ENCODE assay signal across 10 cellular contexts in genomic region chr14:54025661-54026060, GRCh38.
DNase-seq lines count a peak whose midpoint lies in the region; TF ChIP-seq lines count a peak whose summit lies in the region.
"Had no signal": no experiment of that assay in that cellular context is flagged by ENCODE, and none has a peak within 500 bp of the region (broad histone marks: within the 10 kb centered on the region; RNA-seq: fewer than 3 reads in every experiment).

No MANE protein-coding gene starts in this region.

- H3K4me1 ChIP-seq in OCI-LY7 (ENCODE audit: insufficient read depth, low read length, poor library complexity, severe bottlenecking): no peaks in the 10 kb centered on the region
- no peaks in the 10 kb centered on the region for H3K4me1 ChIP-seq in stomach
- H3K4me1 ChIP-seq: colonic mucosa had no signal

- no peak overlapping the region for H3K4me2 ChIP-seq in OCI-LY7 (ENCODE audit: low read length)

- H3K27me3 ChIP-seq in stomach: no peaks in the 10 kb centered on the region
- H3K27me3 ChIP-seq: colonic mucosa had no signal

- POLR2A ChIA-PET in OCI-LY7 (lab: Charles Lee): no interaction called here

- peak; percentile 18 for DNase-seq in NOMO-1 treated with DMSO at 0.1 percent for 48 hours (lab: John Stamatoyannopoulos, UW; ENCODE audit: unreplicated experiment)
- no peak for DNase-seq in NOMO-1 treated with dmso at 0.1 percent for 144 hours (lab: John Stamatoyannopoulos, UW; ENCODE audit: unreplicated experiment)
- DNase-seq in OCI-LY7 (ENCODE audit: low spot score): peak; percentile 10
- DNase-seq in fibroblast of mammary gland (ENCODE audit: low read depth): peak; percentile 25
- DNase-seq in stomach: no peak
- DNase-seq in T-helper 1 cell: no peak
- DNase-seq in activated gamma-delta T cell treated with Interleukin-2 at 50 U/mL for 16 hours: no peak
- DNase-seq in DMS114 treated with DMSO at 0.1 percent for 48 hours (lab: John Stamatoyannopoulos, UW; ENCODE audit: unreplicated experiment): no peak
- DNase-seq: C1 segment of cervical spinal cord, colonic mucosa had no signal

- no peaks in the 10 kb centered on the region for H4K20me1 ChIP-seq in OCI-LY7 (ENCODE audit: insufficient read depth, low read length)

- H3K9me2 ChIP-seq in OCI-LY7 (ENCODE audit: insufficient read depth, low read length): no peaks in the 10 kb centered on the region

- WGBS in stomach, 5 donors: 56 to 72% (median 65%) methylated on average over 1 of the region's 1 CpG

- H3K79me2 ChIP-seq in OCI-LY7 (ENCODE audit: insufficient read depth, low read depth, low read length): no peaks in the 10 kb centered on the region

- TF ChIP-seq CTCF in OCI-LY7 (conservative IDR thresholded peaks at IDR 0.05; ENCODE audit: low read length) (peak; percentile 71), fibroblast of mammary gland (conservative IDR thresholded peaks at IDR 0.05; ENCODE audit: control insufficient read depth, insufficient read depth, low read depth, low read length) (peak; percentile 38), stomach (IDR thresholded peaks at IDR 0.05) (peak in 4 of 7 experiments; percentile 20 to 51 (median 29))

- H3K36me3 ChIP-seq in OCI-LY7 (ENCODE audit: insufficient read depth, low read length) (no peaks in the 10 kb centered on the region), stomach (no peaks in the 10 kb centered on the region)
- H3K36me3 ChIP-seq: colonic mucosa had no signal

- no TSS peak for BruUV-seq in OCI-LY7 (replicated peaks; lab: Mats Ljungman, UMichigan)

- intact Hi-C loops in OCI-LY7 (cut with micrococcal nuclease; ENCODE audit: unreplicated experiment) (no loop called here), stomach (cut with DNase I; ENCODE audit: low total_unique reads) (no loop called here)

- no peak for TF ChIP-seq POLR2A in stomach (IDR thresholded peaks at IDR 0.05)

- H3K4me3 ChIP-seq in OCI-LY7 (ENCODE audit: low read depth, low read length, poor library complexity, severe bottlenecking): no peak overlapping the region
- H3K4me3 ChIP-seq in fibroblast of mammary gland (ENCODE audit: control insufficient read depth, low read depth, low read length): no peak overlapping the region
- H3K4me3 ChIP-seq in stomach: no peak overlapping the region
- H3K4me3 ChIP-seq: colonic mucosa had no signal

- no peak overlapping the region for H2AFZ ChIP-seq in OCI-LY7 (ENCODE audit: low read length)

- TF ChIP-seq EP300 in stomach (IDR thresholded peaks at IDR 0.05): no peak

- H3K9me3 ChIP-seq in OCI-LY7 (ENCODE audit: low read length): no peaks in the 10 kb centered on the region
- H3K9me3 ChIP-seq in stomach: no peaks in the 10 kb centered on the region
- H3K9me3 ChIP-seq: colonic mucosa had no signal

- CTCF ChIA-PET in OCI-LY7 (lab: Charles Lee; ENCODE audit: unreplicated experiment): no interaction called here

- H3K27ac ChIP-seq in OCI-LY7 (ENCODE audit: low read depth, low read length, poor library complexity, severe bottlenecking) (no peak overlapping the region), stomach (no peak overlapping the region)
- H3K27ac ChIP-seq: colonic mucosa had no signal

Comparison
In these comparisons a context has a peak if more than half of its experiments do, and no peak if none do; other contexts are left out.
1. DNase-seq: peak in NOMO-1 treated with DMSO at 0.1 percent for 48 hours (single experiment), OCI-LY7 (single experiment) and fibroblast of mammary gland (single experiment); none in NOMO-1 treated with dmso at 0.1 percent for 144 hours (single experiment), stomach (single experiment), T-helper 1 cell (0 of 5), activated gamma-delta T cell treated with Interleukin-2 at 50 U/mL for 16 hours (single experiment) and DMS114 treated with DMSO at 0.1 percent for 48 hours (single experiment).
2. Peak in every context shown above with its lines, with median percentiles within 50 percentile points of each other: CTCF ChIP-seq.